In the genomic region with DNA sequence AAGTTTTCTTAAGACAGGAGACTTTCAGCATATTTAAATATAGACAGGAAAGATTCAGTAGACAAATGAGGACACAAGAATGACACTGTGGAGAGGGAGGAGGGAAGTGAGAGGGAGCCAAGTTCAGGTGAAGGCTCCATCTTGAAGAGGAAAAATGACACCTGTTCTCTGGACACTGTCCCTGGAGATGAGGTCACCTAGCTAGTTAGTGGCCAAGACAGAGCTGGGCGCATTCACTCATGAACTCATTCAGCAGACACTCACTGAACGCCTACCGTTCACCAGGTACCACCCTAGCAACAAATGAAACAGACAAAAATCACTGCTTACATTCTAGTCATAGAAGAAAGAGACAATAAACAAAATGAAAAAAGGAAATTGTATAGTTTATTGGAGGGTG, we compare ENCODE assay signal across 31 cellular contexts.
A peak's percentile ranks its signal among the peaks of the same experiment; 100 is the strongest.
DNase-seq lines count a peak whose midpoint lies in the region; ATAC-seq, FAIRE-seq and TF ChIP-seq lines count a peak whose summit lies in the region.
"Had no signal": no experiment of that assay in that cellular context is flagged by ENCODE, and none has a peak within 500 bp of the region (broad histone marks: within the 10 kb centered on the region; RNA-seq: fewer than 3 reads in every experiment).

No MANE protein-coding gene starts in this region.

- H3K27me3 Mint-ChIP-seq in Caco-2 (ENCODE audit: insufficient read depth, unreplicated experiment), result no peaks in the 10 kb centered on the region
- no peaks in the 10 kb centered on the region for H3K27me3 Mint-ChIP-seq in activated T-helper 17 cell treated with anti-CD3 and anti-CD28 coated beads, Interleukin-2, amount 50 U/mL, for 72 hours
- H3K27me3 Mint-ChIP-seq: activated CD8-positive, alpha-beta T cell treated with anti-CD3 and anti-CD28 coated beads for 36 hours; activated naive CD8-positive, alpha-beta T cell treated with anti-CD3 and anti-CD28 coated beads, Interleukin-2, amount 10 ng/mL, durations not matched to agents 7 days and 5 days; dendritic cell treated with granulocyte-macrophage colony-stimulating factor and Interleukin-4, amounts not matched to agents 40 ng/mL and 50 ng/mL, for 4 days; naive thymus-derived CD8-positive, alpha-beta T cell had no signal

- ATAC-seq in activated T-helper 17 cell treated with anti-CD3 and anti-CD28 coated beads, Interleukin-2, amount 50 U/mL, for 72 hours (replicated peaks), result no peak
- ATAC-seq in gastrocnemius medialis, result no peak
- ATAC-seq: activated CD8-positive, alpha-beta T cell treated with anti-CD3 and anti-CD28 coated beads for 36 hours; HCT116; HepG2; lower lobe of right lung; naive thymus-derived CD8-positive, alpha-beta T cell; Panc1 had no signal

- H3K36me3 ChIP-seq in Caco-2 (ENCODE audit: control insufficient read depth, insufficient read depth, low read length) (no peaks in the 10 kb centered on the region; the same call in 1 of the 2 replicates), gastrocnemius medialis (no peaks in the 10 kb centered on the region)
- H3K36me3 ChIP-seq: BLaER1 treated with 17β-estradiol and CSF1 and Interleukin-3, amounts not matched to agents 10 nM and 100 nM; cardiac muscle cell; heart left ventricle; lower lobe of right lung; prostate gland; transverse colon had no signal

- FAIRE-seq in D721Med (lab: Jason Lieb, UNC), result no peak
- no peak for FAIRE-seq in GM12891 (lab: Jason Lieb, UNC)
- FAIRE-seq: HepG2 had no signal

- H3K4me1 ChIP-seq in Caco-2, result peaks cover 41% of the 10 kb centered on the region
- H3K4me1 ChIP-seq in gastrocnemius medialis, result no peaks in the 10 kb centered on the region

- peaks cover 11% of the 10 kb centered on the region for H3K36me3 Mint-ChIP-seq in Caco-2 (ENCODE audit: insufficient read depth, unreplicated experiment)
- H3K36me3 Mint-ChIP-seq in activated T-helper 17 cell treated with anti-CD3 and anti-CD28 coated beads, Interleukin-2, amount 50 U/mL, for 72 hours (ENCODE audit: low read depth), result no peaks in the 10 kb centered on the region
- H3K36me3 Mint-ChIP-seq: activated naive CD8-positive, alpha-beta T cell treated with anti-CD3 and anti-CD28 coated beads, Interleukin-2, amount 10 ng/mL, durations not matched to agents 7 days and 5 days; naive thymus-derived CD8-positive, alpha-beta T cell had no signal

- TF ChIP-seq CTCF in Caco-2 (IDR thresholded peaks at IDR 0.05; ENCODE audit: insufficient read depth in 1 of 2, low read depth in 1 of 2, low read length in 1 of 2, severe bottlenecking in 1 of 2, unreplicated experiment in 1 of 2) (no peak), D721Med (IDR thresholded peaks at IDR 0.05; ENCODE audit: insufficient read depth, missing control alignments) (no peak), gastrocnemius medialis (IDR thresholded peaks at IDR 0.05 in 4 of 5, conservative IDR thresholded peaks at IDR 0.05 in 1 of 5) (no peak)

- POLR2A ChIA-PET in Caco-2 (lab: Charles Lee), result no interaction called here

- intact Hi-C loops in Caco-2 (cut with micrococcal nuclease; ENCODE audit: unreplicated experiment), result no loop called here
- intact Hi-C loops in gastrocnemius medialis (cut with DNase I; ENCODE audit: low total_unique reads), result no loop called here

- CTCF ChIA-PET in Caco-2 (lab: Charles Lee), result no interaction called here

- H3K4me1 Mint-ChIP-seq in Caco-2 (ENCODE audit: low read depth, unreplicated experiment), result peaks cover 40% of the 10 kb centered on the region
- no peaks in the 10 kb centered on the region for H3K4me1 Mint-ChIP-seq in activated T-helper 17 cell treated with anti-CD3 and anti-CD28 coated beads, Interleukin-2, amount 50 U/mL, for 72 hours
- H3K4me1 Mint-ChIP-seq: activated naive CD8-positive, alpha-beta T cell treated with anti-CD3 and anti-CD28 coated beads, Interleukin-2, amount 10 ng/mL, durations not matched to agents 7 days and 5 days; naive thymus-derived CD8-positive, alpha-beta T cell had no signal

- DNase-seq in Caco-2 (no peak), G401 (ENCODE audit: low spot score) (peak; percentile 98), mesenteric fat pad (ENCODE audit: low spot score) (peak; percentile 35), D721Med (ENCODE audit: insufficient read length, low spot score) (no peak), gastrocnemius medialis (no peak), GM12891 (ENCODE audit: insufficient read length, low spot score) (no peak)
- DNase-seq: activated gamma-delta T cell treated with Interleukin-2 at 50 U/mL for 16 hours; foreskin fibroblast; GDM1; Kasumi-1; lower lobe of right lung; MV-4-11; NCI-H2171 treated with DMSO at 0.1 percent for 48 hours; NCI-H524; SHP77; stimulated activated CD4-positive, alpha-beta T cell treated with anti-CD3 and anti-CD28 coated beads, Interleukin-4, amount 100 ng/mL, for 24 hours; transverse colon had no signal

- H3K4me3 ChIP-seq in Caco-2 (ENCODE audit: low read depth, low read length) (no peak overlapping the region), gastrocnemius medialis (no peak overlapping the region)
- H3K4me3 ChIP-seq: BLaER1 treated with 17β-estradiol and CSF1 and Interleukin-3, amounts not matched to agents 10 nM and 100 nM; cardiac muscle cell; esophagus muscularis mucosa; heart left ventricle; lower lobe of right lung; prostate gland; transverse colon had no signal

- H3K27ac ChIP-seq in gastrocnemius medialis, result no peak overlapping the region
- H3K27ac ChIP-seq: BLaER1 treated with 17β-estradiol and CSF1 and Interleukin-3, amounts not matched to agents 10 nM and 100 nM; cardiac muscle cell; heart left ventricle; lower lobe of right lung; prostate gland; transverse colon had no signal

- H3K9me3 ChIP-seq in Caco-2 (no peaks in the 10 kb centered on the region), gastrocnemius medialis (no peaks in the 10 kb centered on the region)
- H3K9me3 ChIP-seq: BLaER1 treated with 17β-estradiol and CSF1 and Interleukin-3, amounts not matched to agents 10 nM and 100 nM; esophagus muscularis mucosa; heart left ventricle; lower lobe of right lung; prostate gland; transverse colon had no signal

- in situ Hi-C loops in G401 (cut with HindIII; ENCODE audit: low sequenced_read_pairs), result no loop called here
- in situ Hi-C loops in gastrocnemius medialis (cut with MboI; ENCODE audit: low sequenced_read_pairs in 4 of 4), result loop anchor here in 2 of 4 donors (25.0 kb wide), 1 partner anchor 462 kb away; no protein-coding TSS in a partner anchor

- TF ChIP-seq POLR2A in gastrocnemius medialis (IDR thresholded peaks at IDR 0.05) (no peak), GM12891 (IDR thresholded peaks at IDR 0.05; ENCODE audit: low read depth, low read length) (no peak)

- H3K4me3 Mint-ChIP-seq in Caco-2 (ENCODE audit: unreplicated experiment), result no peak overlapping the region
- no peak overlapping the region for H3K4me3 Mint-ChIP-seq in activated T-helper 17 cell treated with anti-CD3 and anti-CD28 coated beads, Interleukin-2, amount 50 U/mL, for 72 hours
- H3K4me3 Mint-ChIP-seq: activated CD8-positive, alpha-beta T cell treated with anti-CD3 and anti-CD28 coated beads for 36 hours; activated naive CD8-positive, alpha-beta T cell treated with anti-CD3 and anti-CD28 coated beads, Interleukin-2, amount 10 ng/mL, durations not matched to agents 7 days and 5 days; dendritic cell treated with granulocyte-macrophage colony-stimulating factor and Interleukin-4, amounts not matched to agents 40 ng/mL and 50 ng/mL, for 4 days; naive thymus-derived CD8-positive, alpha-beta T cell; T-helper 2 cell treated with Interferon-gamma antibody and Interleukin-4, amounts not matched to agents 5 μg/mL and 100 μg/mL, for 36 hours had no signal

- H3K27ac Mint-ChIP-seq in Caco-2 (ENCODE audit: unreplicated experiment), result peak overlapping the region; percentile 29
- peak overlapping the region; percentile 57 for H3K27ac Mint-ChIP-seq in activated T-helper 17 cell treated with anti-CD3 and anti-CD28 coated beads, Interleukin-2, amount 50 U/mL, for 72 hours
- H3K27ac Mint-ChIP-seq: activated CD8-positive, alpha-beta T cell treated with anti-CD3 and anti-CD28 coated beads for 36 hours; activated naive CD8-positive, alpha-beta T cell treated with anti-CD3 and anti-CD28 coated beads, Interleukin-2, amount 10 ng/mL, durations not matched to agents 7 days and 5 days; dendritic cell treated with granulocyte-macrophage colony-stimulating factor and Interleukin-4, amounts not matched to agents 40 ng/mL and 50 ng/mL, for 4 days; T-helper 2 cell treated with Interferon-gamma antibody and Interleukin-4, amounts not matched to agents 5 μg/mL and 100 μg/mL, for 36 hours had no signal

- H3K9me3 Mint-ChIP-seq in Caco-2 (ENCODE audit: unreplicated experiment), result no peaks in the 10 kb centered on the region
- H3K9me3 Mint-ChIP-seq in activated T-helper 17 cell treated with anti-CD3 and anti-CD28 coated beads, Interleukin-2, amount 50 U/mL, for 72 hours, result no peaks in the 10 kb centered on the region
- H3K9me3 Mint-ChIP-seq: activated CD8-positive, alpha-beta T cell treated with anti-CD3 and anti-CD28 coated beads for 36 hours; activated naive CD8-positive, alpha-beta T cell treated with anti-CD3 and anti-CD28 coated beads, Interleukin-2, amount 10 ng/mL, durations not matched to agents 7 days and 5 days; dendritic cell treated with granulocyte-macrophage colony-stimulating factor and Interleukin-4, amounts not matched to agents 40 ng/mL and 50 ng/mL, for 4 days; naive thymus-derived CD8-positive, alpha-beta T cell; T-helper 2 cell treated with Interferon-gamma antibody and Interleukin-4, amounts not matched to agents 5 μg/mL and 100 μg/mL, for 36 hours had no signal

- no peaks in the 10 kb centered on the region for H3K27me3 ChIP-seq in Caco-2 (replicated peaks; ENCODE audit: control insufficient read depth, insufficient read depth, low read length)
- no peaks in the 10 kb centered on the region for H3K27me3 ChIP-seq in gastrocnemius medialis
- H3K27me3 ChIP-seq: BLaER1 treated with 17β-estradiol and CSF1 and Interleukin-3, amounts not matched to agents 10 nM and 100 nM; cardiac muscle cell; esophagus muscularis mucosa; heart left ventricle; transverse colon had no signal

- BruUV-seq in Caco-2 (replicated peaks; lab: Mats Ljungman, UMichigan), result no TSS peak

TF ChIP-seq in GM12891, 5 proteins besides CTCF, POLR2A, EP300 and RAD21:
- no peak for TF ChIP-seq POLR2AphosphoS5 (IDR thresholded peaks at IDR 0.05; ENCODE audit: low read depth, low read length)
- no peak for TF ChIP-seq SPI1 (IDR thresholded peaks at IDR 0.05; ENCODE audit: low read depth, low read length)
- no peak for TF ChIP-seq TAF1 (IDR thresholded peaks at IDR 0.05; ENCODE audit: low read depth, low read length)
- no peak for TF ChIP-seq POU2F2 (IDR thresholded peaks at IDR 0.05; ENCODE audit: low read depth, low read length)
- TF ChIP-seq PAX5 (IDR thresholded peaks at IDR 0.05; ENCODE audit: insufficient read depth, low read length, severe bottlenecking), result no peak

Comparison
In these comparisons a context has a peak if more than half of its experiments do, and no peak if none do; other contexts are left out.
1. DNase-seq: peak in G401 (single experiment) and mesenteric fat pad (single experiment); none in Caco-2 (0 of 2), D721Med (single experiment), gastrocnemius medialis (0 of 2) and GM12891 (single experiment).